In the genomic region with DNA sequence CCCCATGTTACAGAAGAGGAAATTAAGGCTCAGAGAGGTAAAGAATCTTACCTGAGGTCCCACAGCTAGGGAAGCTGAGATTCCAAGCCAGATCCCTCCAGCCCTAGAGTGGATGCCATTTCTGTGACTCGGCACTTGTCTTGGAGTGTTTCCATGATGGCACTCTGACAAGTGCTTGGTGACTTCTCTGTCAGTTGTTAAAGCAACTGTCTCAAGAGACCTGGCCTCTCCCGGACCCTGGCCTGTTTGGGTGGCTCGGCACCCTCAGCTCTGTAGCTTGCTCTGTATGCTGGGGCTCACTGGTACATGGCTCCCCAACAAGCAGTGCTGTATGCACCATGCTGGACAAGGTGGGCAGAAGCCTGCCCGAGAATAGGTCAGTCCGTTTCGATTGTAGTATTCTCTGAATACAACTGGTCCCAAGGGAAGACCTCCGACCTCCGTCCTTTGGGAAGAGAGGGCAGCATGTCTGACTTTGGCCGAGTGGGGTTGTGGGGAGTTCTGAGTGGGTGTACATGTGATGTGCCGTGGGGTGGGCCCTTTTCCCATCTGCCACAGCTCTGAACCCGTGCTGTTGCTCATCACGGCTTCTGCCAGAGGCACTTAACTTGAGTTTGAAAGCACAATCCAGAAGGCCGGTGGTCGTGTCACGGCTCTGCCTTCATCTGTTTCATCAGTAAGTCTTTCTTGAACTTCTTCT, we compare ENCODE assay signal across 1 cellular context.
TF ChIP-seq lines count a peak whose summit lies in the region.

No MANE protein-coding gene starts in this region.

TF ChIP-seq in H1, 55 proteins besides CTCF, POLR2A, EP300 and RAD21:
- no peak for TF ChIP-seq ASH2L (IDR thresholded peaks at IDR 0.05; ENCODE audit: low read length)
- TF ChIP-seq CBX8 (IDR thresholded peaks at IDR 0.05; ENCODE audit: borderline replicate concordance, low read depth, low read length): no peak
- no peak for TF ChIP-seq BACH1 (IDR thresholded peaks at IDR 0.05; ENCODE audit: low read length)
- TF ChIP-seq ZNF274 (IDR thresholded peaks at IDR 0.05; ENCODE audit: borderline replicate concordance, extremely low read depth, low read length): no peak
- TF ChIP-seq CREB1 (IDR thresholded peaks at IDR 0.05): no peak
- TF ChIP-seq RNF2 (IDR thresholded peaks at IDR 0.05; ENCODE audit: borderline replicate concordance, low read depth, low read length, missing control alignments, poor library complexity, severe bottlenecking): no peak
- no peak for TF ChIP-seq JUN (IDR thresholded peaks at IDR 0.05; ENCODE audit: low read depth, low read length)
- TF ChIP-seq, protein P1, sequence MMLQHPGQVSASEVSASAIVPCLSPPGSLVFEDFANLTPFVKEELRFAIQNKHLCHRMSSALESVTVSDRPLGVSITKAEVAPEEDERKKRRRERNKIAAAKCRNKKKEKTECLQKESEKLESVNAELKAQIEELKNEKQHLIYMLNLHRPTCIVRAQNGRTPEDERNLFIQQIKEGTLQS (IDR thresholded peaks at IDR 0.05; ENCODE audit: insufficient read depth, low read depth, low read length): no peak
- no peak for TF ChIP-seq TAF7 (optimal IDR thresholded peaks at IDR 0.05; ENCODE audit: borderline replicate concordance, low read depth, low read length)
- no peak for TF ChIP-seq CHD2 (IDR thresholded peaks at IDR 0.05; ENCODE audit: low read length)
- TF ChIP-seq GABPA (IDR thresholded peaks at IDR 0.05; ENCODE audit: borderline replicate concordance, insufficient read depth, low read length): no peak
- TF ChIP-seq SIRT6 (IDR thresholded peaks at IDR 0.05; ENCODE audit: low read length): no peak
- TF ChIP-seq EGR1 (IDR thresholded peaks at IDR 0.05; ENCODE audit: borderline replicate concordance, low read depth, low read length): no peak
- TF ChIP-seq CTBP2 (IDR thresholded peaks at IDR 0.05; ENCODE audit: borderline replicate concordance, insufficient read depth, insufficient read length, low read length): no peak
TF ChIP-seq in H1: peak in this region for 0.
